8 cellular contexts compared by ENCODE assay signal in the genomic region with DNA sequence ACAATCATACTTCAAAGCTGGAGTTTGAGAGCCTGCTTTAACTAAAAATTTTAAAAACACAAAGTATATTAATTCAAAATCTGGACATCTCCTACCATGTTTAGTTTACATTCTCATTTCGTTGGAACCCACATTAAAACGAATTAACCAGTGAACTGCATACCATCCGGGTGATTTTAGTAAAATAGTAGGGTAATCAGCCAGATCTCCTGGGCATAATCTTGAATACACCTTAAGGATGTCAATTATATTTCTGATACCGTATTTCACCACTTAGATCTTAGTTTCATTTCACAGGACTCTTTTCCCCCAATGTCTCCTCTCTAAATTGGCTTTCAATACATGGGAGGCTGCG.
"Had no signal": no experiment of that assay in that cellular context is flagged by ENCODE, and none has a peak within 500 bp of the region (broad histone marks: within the 10 kb centered on the region; RNA-seq: fewer than 3 reads in every experiment).

No MANE protein-coding gene starts in this region.

- H3K27ac Mint-ChIP-seq: GM23338, H9 had no signal

- DNase-seq: H9, HCEC 1CT, IMR-90, KG1 had no signal

- H2AFZ ChIP-seq: GM23338 had no signal

- H3K9me3 Mint-ChIP-seq: GM23338 had no signal

- H3K4me3 Mint-ChIP-seq: GM23338, H9 had no signal

- ATAC-seq: GM23338 had no signal

- H3K4me3 ChIP-seq: GM23338 had no signal

- H3K4me2 ChIP-seq: GM23338 had no signal

- FAIRE-seq: H1, H54, HTR-8/SVneo had no signal
